Comparison of ENCODE assay signal across 2 cellular contexts in the genomic region with DNA sequence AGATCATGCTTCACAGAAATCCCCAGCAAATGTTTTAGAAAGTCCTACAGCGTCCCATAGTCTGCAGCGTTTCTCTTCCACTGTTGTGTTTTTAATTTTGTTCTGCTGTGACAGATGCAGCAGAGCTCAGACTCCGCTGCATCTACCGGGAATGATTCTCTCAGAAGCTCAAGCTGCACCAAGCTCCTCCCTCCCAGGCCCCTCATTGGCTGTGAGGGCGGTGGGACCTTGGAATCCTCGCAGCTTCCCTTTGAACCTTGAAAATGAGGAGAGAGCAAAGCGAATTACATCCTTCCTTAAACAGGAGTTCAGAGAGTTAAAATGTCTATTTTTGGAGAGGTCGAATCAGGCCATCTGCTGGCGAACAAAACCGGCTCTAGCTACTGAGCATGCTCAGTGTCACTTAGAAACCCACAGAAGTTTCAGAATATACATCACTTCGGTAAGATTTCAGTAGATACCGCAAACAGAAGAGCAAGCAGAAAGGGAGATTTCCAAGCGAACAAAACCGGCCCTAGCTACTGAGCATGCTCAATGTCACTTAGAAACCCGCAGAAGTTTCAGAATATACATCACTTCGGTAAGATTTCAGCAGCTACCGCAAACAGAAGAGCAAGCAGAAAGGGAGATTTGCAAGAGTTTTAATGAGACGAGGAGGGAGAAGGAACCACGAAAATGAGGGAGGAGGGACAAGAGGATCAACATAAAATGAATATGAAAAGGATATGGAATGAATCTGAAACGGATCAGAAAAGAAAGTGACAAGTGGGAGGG.
TF ChIP-seq lines count a peak whose summit lies in the region.

A gene (minus strand): TSS at position 144 of the 774 bp plus-strand sequence. CDS start 188 bp downstream, outside the sequence.

TF ChIP-seq in IMR-90, 13 proteins besides CTCF, POLR2A, EP300 and RAD21:
- TF ChIP-seq FOS (IDR thresholded peaks at IDR 0.05; ENCODE audit: low read depth, low read length) = no peak
- TF ChIP-seq MXI1 (IDR thresholded peaks at IDR 0.05; ENCODE audit: borderline replicate concordance, low read depth, low read length) = no peak
- no peak for TF ChIP-seq RCOR1 (IDR thresholded peaks at IDR 0.05; ENCODE audit: insufficient replicate concordance, low read length)
- no peak for TF ChIP-seq NFE2L2 (IDR thresholded peaks at IDR 0.05; ENCODE audit: low read depth, low read length)
- no peak for TF ChIP-seq MAFK (IDR thresholded peaks at IDR 0.05; ENCODE audit: low read depth, low read length)
- TF ChIP-seq CHD1 (IDR thresholded peaks at IDR 0.05; ENCODE audit: low read depth, low read length) = no peak
- TF ChIP-seq MAZ (IDR thresholded peaks at IDR 0.05; ENCODE audit: borderline replicate concordance, low read depth, low read length) = no peak
- TF ChIP-seq RFX5 (IDR thresholded peaks at IDR 0.05; ENCODE audit: low read depth, low read length) = no peak

TF ChIP-seq in neural cell, 6 proteins besides CTCF, POLR2A, EP300 and RAD21:
- TF ChIP-seq, protein P1, sequence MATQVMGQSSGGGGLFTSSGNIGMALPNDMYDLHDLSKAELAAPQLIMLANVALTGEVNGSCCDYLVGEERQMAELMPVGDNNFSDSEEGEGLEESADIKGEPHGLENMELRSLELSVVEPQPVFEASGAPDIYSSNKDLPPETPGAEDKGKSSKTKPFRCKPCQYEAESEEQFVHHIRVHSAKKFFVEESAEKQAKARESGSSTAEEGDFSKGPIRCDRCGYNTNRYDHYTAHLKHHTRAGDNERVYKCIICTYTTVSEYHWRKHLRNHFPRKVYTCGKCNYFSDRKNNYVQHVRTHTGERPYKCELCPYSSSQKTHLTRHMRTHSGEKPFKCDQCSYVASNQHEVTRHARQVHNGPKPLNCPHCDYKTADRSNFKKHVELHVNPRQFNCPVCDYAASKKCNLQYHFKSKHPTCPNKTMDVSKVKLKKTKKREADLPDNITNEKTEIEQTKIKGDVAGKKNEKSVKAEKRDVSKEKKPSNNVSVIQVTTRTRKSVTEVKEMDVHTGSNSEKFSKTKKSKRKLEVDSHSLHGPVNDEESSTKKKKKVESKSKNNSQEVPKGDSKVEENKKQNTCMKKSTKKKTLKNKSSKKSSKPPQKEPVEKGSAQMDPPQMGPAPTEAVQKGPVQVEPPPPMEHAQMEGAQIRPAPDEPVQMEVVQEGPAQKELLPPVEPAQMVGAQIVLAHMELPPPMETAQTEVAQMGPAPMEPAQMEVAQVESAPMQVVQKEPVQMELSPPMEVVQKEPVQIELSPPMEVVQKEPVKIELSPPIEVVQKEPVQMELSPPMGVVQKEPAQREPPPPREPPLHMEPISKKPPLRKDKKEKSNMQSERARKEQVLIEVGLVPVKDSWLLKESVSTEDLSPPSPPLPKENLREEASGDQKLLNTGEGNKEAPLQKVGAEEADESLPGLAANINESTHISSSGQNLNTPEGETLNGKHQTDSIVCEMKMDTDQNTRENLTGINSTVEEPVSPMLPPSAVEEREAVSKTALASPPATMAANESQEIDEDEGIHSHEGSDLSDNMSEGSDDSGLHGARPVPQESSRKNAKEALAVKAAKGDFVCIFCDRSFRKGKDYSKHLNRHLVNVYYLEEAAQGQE (IDR thresholded peaks at IDR 0.05; ENCODE audit: borderline replicate concordance) = peak; percentile 82
- TF ChIP-seq EZH2 (IDR thresholded peaks at IDR 0.05; ENCODE audit: borderline replicate concordance, insufficient read depth, low read length, poor library complexity, severe bottlenecking) (no peak), POLR2AphosphoS5 (IDR thresholded peaks at IDR 0.05) (peak; percentile 33), MXI1 (conservative IDR thresholded peaks at IDR 0.05; ENCODE audit: poor library complexity, severe bottlenecking) (peak; percentile 51), SMC3 (conservative IDR thresholded peaks at IDR 0.05; ENCODE audit: poor library complexity) (peak; percentile 61), TAF1 (IDR thresholded peaks at IDR 0.05; ENCODE audit: low read depth) (peak; percentile 63)
TF ChIP-seq in neural cell: peak in this region for 5.
